20 cellular contexts compared by ENCODE assay signal in the genomic region with DNA sequence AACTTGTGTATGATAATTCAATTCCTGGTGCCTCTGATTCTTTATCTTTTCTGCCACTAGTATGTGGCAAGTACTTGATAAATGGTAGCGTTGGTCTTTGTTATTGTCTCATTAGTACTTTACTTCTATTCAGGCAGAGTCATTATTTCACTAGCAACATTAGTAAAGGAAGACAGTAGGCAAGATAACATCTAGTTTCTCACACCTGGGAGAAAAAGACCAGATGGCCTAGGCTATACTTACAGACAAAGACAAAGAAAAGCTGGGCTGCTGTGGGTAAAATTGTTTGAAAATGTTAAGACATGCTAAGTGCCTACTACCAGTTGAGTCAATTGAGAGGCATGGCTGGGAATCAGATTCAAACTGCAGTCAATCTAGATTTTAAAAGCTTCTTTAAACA.
A peak's percentile ranks its signal among the peaks of the same experiment; 100 is the strongest.
DNase-seq lines count a peak whose midpoint lies in the region; ATAC-seq and TF ChIP-seq lines count a peak whose summit lies in the region.
"Had no signal": no experiment of that assay in that cellular context is flagged by ENCODE, and none has a peak within 500 bp of the region (broad histone marks: within the 10 kb centered on the region; RNA-seq: fewer than 3 reads in every experiment).

No MANE protein-coding gene starts in this region.

- no peak overlapping the region for H3K4me2 ChIP-seq in DND-41 (ENCODE audit: insufficient read depth, low read length)

- ATAC-seq in DND-41 (ENCODE audit: insufficient read depth, low read depth) (peak; percentile 85), GM19023 (IDR thresholded peaks at IDR 0.05; ENCODE audit: unreplicated experiment) (peak; percentile 32), HG02588 (IDR thresholded peaks at IDR 0.05; ENCODE audit: unreplicated experiment) (peak; percentile 25), HG03354 (IDR thresholded peaks at IDR 0.05; ENCODE audit: poor library complexity, severe bottlenecking, unreplicated experiment) (peak; percentile 55)
- ATAC-seq: activated T-helper 17 cell treated with anti-CD3 and anti-CD28 coated beads, Interleukin-2, amount 50 U/mL, for 72 hours; lower lobe of right lung had no signal

- H3K79me2 ChIP-seq in DND-41 (ENCODE audit: insufficient read depth, low read length), result no peaks in the 10 kb centered on the region

- H3K27ac ChIP-seq in DND-41 (ENCODE audit: low read length) (no peak overlapping the region), prostate gland (no peak overlapping the region), sigmoid colon (no peak overlapping the region), esophagus muscularis mucosa (replicated peaks in 1 of 4) (no peak overlapping the region)
- H3K27ac ChIP-seq: lower lobe of right lung, neutrophil, RWPE1, spleen had no signal

- 33% methylated on average over 1 of the region's 1 CpG for WGBS in prostate gland
- WGBS in sigmoid colon, 2 donors, result 64 to 86% methylated on average over 1 of the region's 1 CpG
- WGBS in esophagus muscularis mucosa, result 55% methylated on average over 1 of the region's 1 CpG

- no peak overlapping the region for H3K9ac ChIP-seq in DND-41 (ENCODE audit: low read depth, low read length)

- TF ChIP-seq CTCF in DND-41 (IDR thresholded peaks at IDR 0.05; ENCODE audit: borderline replicate concordance, extremely low read depth, low read length, poor library complexity, severe bottlenecking), result no peak
- no peak for TF ChIP-seq CTCF in prostate gland (IDR thresholded peaks at IDR 0.05)
- no peak for TF ChIP-seq CTCF in sigmoid colon (IDR thresholded peaks at IDR 0.05)
- no peak for TF ChIP-seq CTCF in esophagus muscularis mucosa (IDR thresholded peaks at IDR 0.05)

- H3K27me3 ChIP-seq in DND-41 (ENCODE audit: insufficient read depth, low read length, poor library complexity) (no peaks in the 10 kb centered on the region), prostate gland (replicated peaks; ENCODE audit: insufficient read depth) (no peaks in the 10 kb centered on the region), sigmoid colon (no peaks in the 10 kb centered on the region), esophagus muscularis mucosa (no peaks in the 10 kb centered on the region)
- H3K27me3 ChIP-seq: neutrophil, spleen had no signal

- H3K4me1 ChIP-seq in DND-41 (ENCODE audit: insufficient read depth, low read length) (peaks cover 14% of the 10 kb centered on the region), prostate gland (replicated peaks) (no peaks in the 10 kb centered on the region), sigmoid colon (no peaks in the 10 kb centered on the region), esophagus muscularis mucosa (no peaks in the 10 kb centered on the region)
- H3K4me1 ChIP-seq: lower lobe of right lung, spleen had no signal

- no peaks in the 10 kb centered on the region for H4K20me1 ChIP-seq in DND-41 (ENCODE audit: insufficient read depth, low read length)

- DNase-seq in DND-41 (peak; percentile 13), prostate gland (ENCODE audit: low spot score) (no peak), NCI-H82 (lab: John Stamatoyannopoulos, UW) (no peak), sigmoid colon (no peak), esophagus muscularis mucosa (ENCODE audit: extremely low spot score) (no peak)
- DNase-seq: foreskin fibroblast; hippocampal formation; islet precursor cell; KG1; lower lobe of right lung; NCI-H1930; NCI-H510A; spleen; stimulated activated CD8-positive, alpha-beta memory T cell treated with anti-CD3 and anti-CD28 coated beads, Interleukin-4, amount 100 ng/mL, for 48 hours had no signal

- TF ChIP-seq EP300 in sigmoid colon (IDR thresholded peaks at IDR 0.05) (no peak), esophagus muscularis mucosa (IDR thresholded peaks at IDR 0.05) (no peak)

- H3K9me3 ChIP-seq in DND-41 (ENCODE audit: insufficient read depth, low read length, severe bottlenecking) (no peaks in the 10 kb centered on the region), prostate gland (no peaks in the 10 kb centered on the region), sigmoid colon (no peaks in the 10 kb centered on the region), esophagus muscularis mucosa (no peaks in the 10 kb centered on the region)
- H3K9me3 ChIP-seq: lower lobe of right lung, neutrophil, spleen had no signal

- TF ChIP-seq POLR2A in prostate gland (IDR thresholded peaks at IDR 0.05) (no peak), sigmoid colon (IDR thresholded peaks at IDR 0.05) (no peak), esophagus muscularis mucosa (IDR thresholded peaks at IDR 0.05; ENCODE audit: low read depth) (no peak)

- H3K36me3 ChIP-seq in DND-41 (ENCODE audit: insufficient read depth, low read length) (no peaks in the 10 kb centered on the region), prostate gland (no peaks in the 10 kb centered on the region), sigmoid colon (no peaks in the 10 kb centered on the region), esophagus muscularis mucosa (no peaks in the 10 kb centered on the region)
- H3K36me3 ChIP-seq: lower lobe of right lung, neutrophil, spleen had no signal

- H3K4me3 ChIP-seq in DND-41 (ENCODE audit: low read depth in 1 of 2, low read length in 2 of 2), result no peak overlapping the region
- H3K4me3 ChIP-seq in prostate gland, result no peak overlapping the region
- no peak overlapping the region for H3K4me3 ChIP-seq in sigmoid colon
- H3K4me3 ChIP-seq in esophagus muscularis mucosa, result no peak overlapping the region
- H3K4me3 ChIP-seq: lower lobe of right lung, spleen had no signal

- intact Hi-C loops in prostate gland (cut with DNase I) (no loop called here), sigmoid colon (cut with DNase I) (no loop called here), esophagus muscularis mucosa (cut with DNase I) (no loop called here)

- H2AFZ ChIP-seq in DND-41 (ENCODE audit: low read depth, low read length), result peak overlapping the region; percentile 14; the same call in 1 of the 2 replicates

Comparison
In these comparisons a context has a peak if more than half of its experiments do, and no peak if none do; other contexts are left out.
1. ATAC-seq: peak in every context shown above with its lines; median percentile 85 in DND-41; 55 in HG03354; 32 in GM19023; 25 in HG02588.